In genomic region chr11:19435306-19435989, GRCh38 we compare ENCODE assay signal across 25 cellular contexts.
DNase-seq lines count a peak whose midpoint lies in the region; ATAC-seq, FAIRE-seq and TF ChIP-seq lines count a peak whose summit lies in the region.
"Had no signal": no experiment of that assay in that cellular context is flagged by ENCODE, and none has a peak within 500 bp of the region (broad histone marks: within the 10 kb centered on the region; RNA-seq: fewer than 3 reads in every experiment).

No MANE protein-coding gene starts in this region.

- no peaks in the 10 kb centered on the region for H4K20me1 ChIP-seq in OCI-LY7 (ENCODE audit: insufficient read depth, low read length)

- no peak for DNase-seq in GM18507 (ENCODE audit: extremely low spot score, insufficient read length, low read depth)
- no peak for DNase-seq in OCI-LY7 (ENCODE audit: low spot score)
- peak; percentile 83 for DNase-seq in fibroblast of pulmonary artery (ENCODE audit: low read depth)
- DNase-seq in NCI-H1694 (lab: John Stamatoyannopoulos, UW): no peak
- no peak for DNase-seq in heart right ventricle
- no peak for DNase-seq in midbrain (lab: John Stamatoyannopoulos, UW)
- no peak for DNase-seq in NCI-H1417 treated with DMSO at 0.1 percent for 48 hours (lab: John Stamatoyannopoulos, UW)
- DNase-seq: Caco-2; CD8-positive, alpha-beta T cell; EL; GDM1; H9; KG1; MV-4-11; NCI-H1105; NCI-H146; NCI-H2029 treated with DMSO at 0.1 percent for 48 hours; NCI-H446 treated with DMSO at 0.1 percent for 48 hours; NCI-H526; NCI-H82; Right ventricle myocardium superior; RPMI8226 had no signal

- 84 to 86% methylated on average over 5 of the region's 5 CpGs for WGBS in heart right ventricle, 2 donors

- peak overlapping the region; percentile 49; the same call in 1 of the 2 replicates for H2AFZ ChIP-seq in OCI-LY7 (ENCODE audit: low read length)
- H2AFZ ChIP-seq: GM23338 had no signal

- no peak for ATAC-seq in heart right ventricle
- ATAC-seq: CD8-positive, alpha-beta T cell; GM23338 had no signal

- H3K27ac ChIP-seq in OCI-LY7 (ENCODE audit: low read depth, low read length, poor library complexity, severe bottlenecking) (peak overlapping the region; percentile 95), heart right ventricle (no peak overlapping the region)
- H3K27ac ChIP-seq: C4-2B, SJSA1 had no signal

- H3K9me3 ChIP-seq in OCI-LY7 (ENCODE audit: low read length) (peaks cover 16% of the 10 kb centered on the region; the same call in 1 of the 2 replicates), heart right ventricle (peaks cover 0 to 4% (median 0%) of the 10 kb centered on the region in 11 donors)
- H3K9me3 ChIP-seq: Caco-2, SJSA1 had no signal

- H3K9me2 ChIP-seq in OCI-LY7 (ENCODE audit: insufficient read depth, low read length): no peaks in the 10 kb centered on the region

- H3K4me2 ChIP-seq in OCI-LY7 (ENCODE audit: low read length): 0 out of 2 replicates have a peak overlapping the region, but pooled peaks have one; percentile 17
- H3K4me2 ChIP-seq: GM23338 had no signal

- intact Hi-C loops in OCI-LY7 (cut with micrococcal nuclease; ENCODE audit: unreplicated experiment) (loop anchor here (5.0 kb wide), 1 partner anchor 318 kb away; the partner anchor contains the start of gene ZDHHC13), heart right ventricle (cut with DNase I) (no loop called here)

- peak; percentile 44 for FAIRE-seq in GM18507 (lab: Jason Lieb, UNC)

- TF ChIP-seq CTCF in OCI-LY7 (conservative IDR thresholded peaks at IDR 0.05; ENCODE audit: low read length) (no peak), fibroblast of pulmonary artery (IDR thresholded peaks at IDR 0.05; ENCODE audit: low read length, missing control alignments) (no peak), heart right ventricle (IDR thresholded peaks at IDR 0.05) (no peak)

- no peaks in the 10 kb centered on the region for H3K79me2 ChIP-seq in OCI-LY7 (ENCODE audit: insufficient read depth, low read depth, low read length)

- H3K4me1 ChIP-seq in OCI-LY7 (ENCODE audit: insufficient read depth, low read length, poor library complexity, severe bottlenecking) (peaks cover 76% of the 10 kb centered on the region), heart right ventricle (peaks cover 0 to 27% (median 0%) of the 10 kb centered on the region in 9 donors)
- H3K4me1 ChIP-seq: SJSA1 had no signal

- H3K4me3 ChIP-seq in OCI-LY7 (ENCODE audit: low read depth, low read length, poor library complexity, severe bottlenecking) (peak overlapping the region; percentile 10), fibroblast of pulmonary artery (replicated peaks; ENCODE audit: low read depth, low read length) (no peak overlapping the region), heart right ventricle (no peak overlapping the region)
- H3K4me3 ChIP-seq: GM23338, SJSA1 had no signal

- H3K27me3 ChIP-seq in heart right ventricle: no peaks in the 10 kb centered on the region
- H3K27me3 ChIP-seq: SJSA1 had no signal

- H3K36me3 ChIP-seq in OCI-LY7 (ENCODE audit: insufficient read depth, low read length) (peaks cover 5% of the 10 kb centered on the region), heart right ventricle (no peaks in the 10 kb centered on the region)
- H3K36me3 ChIP-seq: SJSA1 had no signal

- POLR2A ChIA-PET in OCI-LY7 (lab: Charles Lee): interaction anchor here (0.7 to 2.1 kb wide), 5 partner anchors 8 to 44 kb away, joined by 3 to 8 read pairs (median 4); no protein-coding TSS in a partner anchor

- CTCF ChIA-PET in OCI-LY7 (lab: Charles Lee; ENCODE audit: unreplicated experiment): no interaction called here

- no TSS peak for BruUV-seq in OCI-LY7 (replicated peaks; lab: Mats Ljungman, UMichigan)
